In the genomic region with DNA sequence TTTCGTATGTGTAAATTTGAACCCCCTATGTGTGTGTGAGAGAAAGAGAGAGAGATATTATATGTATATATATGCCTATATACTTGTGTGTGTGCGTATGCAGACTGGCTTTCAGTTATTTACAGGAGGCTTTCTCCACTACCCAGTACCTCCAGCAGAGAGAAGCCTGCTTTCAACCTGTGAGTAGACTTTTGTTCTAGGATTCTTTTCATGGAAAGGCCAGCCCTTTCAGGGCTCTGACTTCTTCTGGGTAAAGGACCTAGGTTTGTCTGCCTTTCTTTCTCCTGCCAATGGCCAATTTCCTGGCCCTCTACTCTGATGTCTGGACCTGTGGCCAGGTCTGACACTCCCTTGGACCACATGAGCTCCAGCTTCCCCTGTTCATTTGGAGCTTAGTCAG, we compare ENCODE assay signal across 18 cellular contexts. TPM values are rescaled to one million over a fixed set of nuclear protein-coding genes. Genes with fewer than 3 reads are reported as not detected.
DNase-seq lines count a peak whose midpoint lies in the region; ATAC-seq and TF ChIP-seq lines count a peak whose summit lies in the region.
"Had no signal": no experiment of that assay in that cellular context is flagged by ENCODE, and none has a peak within 500 bp of the region (broad histone marks: within the 10 kb centered on the region; RNA-seq: fewer than 3 reads in every experiment).

No MANE protein-coding gene starts in this region.

- H3K4me1 ChIP-seq in HEK293 (ENCODE audit: control insufficient read depth, insufficient read depth, low read length), result peaks cover 6% of the 10 kb centered on the region; the same call in 1 of the 2 replicates

- H3K4me1 Mint-ChIP-seq in activated CD4-positive, alpha-beta T cell treated with anti-CD3 and anti-CD28 coated beads, Interleukin-2, amount 10 ng/mL, durations not matched to agents 24 days and 14 days, result peaks cover 20% of the 10 kb centered on the region

- intact Hi-C loops in activated CD4-positive, alpha-beta T cell treated with anti-CD3 and anti-CD28 coated beads, Interleukin-2, amount 10 ng/mL, durations not matched to agents 24 days and 14 days (cut with micrococcal nuclease), result loop anchor here (10.0 kb wide), 1 partner anchor 1070 kb away; the partner anchor contains the start of gene ADAMTS17

- DNase-seq in activated CD4-positive, alpha-beta T cell treated with anti-CD3 and anti-CD28 coated beads, Interleukin-2, amount 10 ng/mL, durations not matched to agents 24 days and 14 days, result peak; percentile 46
- DNase-seq in activated CD4-positive, alpha-beta T cell treated with anti-CD3 and anti-CD28 coated beads for 4 hours, result no peak
- peak; percentile 29 for DNase-seq in cerebellar cortex (ENCODE audit: low spot score)
- no peak for DNase-seq in H7
- no peak for DNase-seq in COLO668 (lab: John Stamatoyannopoulos, UW; ENCODE audit: unreplicated experiment)
- DNase-seq: 8988T; AML-193; CD4-positive, alpha-beta memory T cell; COR-L47; DMS153; GM23248; H9; Karpas-422 had no signal

- H3K36me3 ChIP-seq in HEK293 (ENCODE audit: control insufficient read depth in 2 of 2, insufficient read depth in 1 of 2, low read length in 2 of 2) (no peaks in the 10 kb centered on the region), H7 (replicated peaks; ENCODE audit: control insufficient read depth, insufficient read depth, low read length) (no peaks in the 10 kb centered on the region)

- H3K36me3 Mint-ChIP-seq in activated CD4-positive, alpha-beta T cell treated with anti-CD3 and anti-CD28 coated beads, Interleukin-2, amount 10 ng/mL, durations not matched to agents 24 days and 14 days (ENCODE audit: low read depth), result peaks cover 9% of the 10 kb centered on the region

- H3K27ac Mint-ChIP-seq in activated CD4-positive, alpha-beta T cell treated with anti-CD3 and anti-CD28 coated beads, Interleukin-2, amount 10 ng/mL, durations not matched to agents 24 days and 14 days, result no peak overlapping the region
- H3K27ac Mint-ChIP-seq: CD4-positive, alpha-beta memory T cell had no signal

- POLR2A ChIA-PET in HEK293 (lab: Yijun Ruan, JAX), result interaction anchor here (0.5 to 1.6 kb wide), 2 partner anchors 24 to 330 kb away, joined by 3 to 4 read pairs; partner anchors contain the start of gene LRRC28

- H3K4me3 Mint-ChIP-seq in activated CD4-positive, alpha-beta T cell treated with anti-CD3 and anti-CD28 coated beads, Interleukin-2, amount 10 ng/mL, durations not matched to agents 24 days and 14 days, result no peak overlapping the region
- H3K4me3 Mint-ChIP-seq: CD4-positive, alpha-beta memory T cell; H9 had no signal

- H3K27me3 ChIP-seq in H7 (ENCODE audit: control insufficient read depth, insufficient read depth, low read length), result no peaks in the 10 kb centered on the region

- no peaks in the 10 kb centered on the region for H3K27me3 Mint-ChIP-seq in activated CD4-positive, alpha-beta T cell treated with anti-CD3 and anti-CD28 coated beads, Interleukin-2, amount 10 ng/mL, durations not matched to agents 24 days and 14 days
- H3K27me3 Mint-ChIP-seq: CD4-positive, alpha-beta memory T cell had no signal

- peaks cover 3% of the 10 kb centered on the region for H3K9me3 Mint-ChIP-seq in activated CD4-positive, alpha-beta T cell treated with anti-CD3 and anti-CD28 coated beads, Interleukin-2, amount 10 ng/mL, durations not matched to agents 24 days and 14 days
- H3K9me3 Mint-ChIP-seq: H9 had no signal

- no peak overlapping the region for H3K27ac ChIP-seq in HEK293 (ENCODE audit: extremely low read depth, low read depth, low read length)
- H3K27ac ChIP-seq: C4-2B, GM23248, HL-60 had no signal

- CTCF ChIA-PET in HEK293 (lab: Yijun Ruan, JAX), result interaction anchor here (0.5 to 6.6 kb wide), 8 partner anchors 12 to 627 kb away, joined by 3 to 142 read pairs (median 3); no protein-coding TSS in a partner anchor

- H3K4me3 ChIP-seq in HEK293 (ENCODE audit: low read depth, low read length) (no peak overlapping the region), H7 (ENCODE audit: insufficient read depth, low read depth, low read length) (no peak overlapping the region)
- H3K4me3 ChIP-seq: GM12878, GM23248 had no signal

- no peak for ATAC-seq in GM18502 (IDR thresholded peaks at IDR 0.05; ENCODE audit: poor library complexity, unreplicated experiment)

- H3K9me3 ChIP-seq in HEK293 (ENCODE audit: control insufficient read depth, insufficient read depth, low read depth, low read length), result no peaks in the 10 kb centered on the region

- TF ChIP-seq CTCF in HEK293 (tag by site-specific recombination; IDR thresholded peaks at IDR 0.05), result no peak

TF ChIP-seq in HEK293, 187 proteins besides CTCF, POLR2A, EP300 and RAD21:
- TF ChIP-seq, protein P1, sequence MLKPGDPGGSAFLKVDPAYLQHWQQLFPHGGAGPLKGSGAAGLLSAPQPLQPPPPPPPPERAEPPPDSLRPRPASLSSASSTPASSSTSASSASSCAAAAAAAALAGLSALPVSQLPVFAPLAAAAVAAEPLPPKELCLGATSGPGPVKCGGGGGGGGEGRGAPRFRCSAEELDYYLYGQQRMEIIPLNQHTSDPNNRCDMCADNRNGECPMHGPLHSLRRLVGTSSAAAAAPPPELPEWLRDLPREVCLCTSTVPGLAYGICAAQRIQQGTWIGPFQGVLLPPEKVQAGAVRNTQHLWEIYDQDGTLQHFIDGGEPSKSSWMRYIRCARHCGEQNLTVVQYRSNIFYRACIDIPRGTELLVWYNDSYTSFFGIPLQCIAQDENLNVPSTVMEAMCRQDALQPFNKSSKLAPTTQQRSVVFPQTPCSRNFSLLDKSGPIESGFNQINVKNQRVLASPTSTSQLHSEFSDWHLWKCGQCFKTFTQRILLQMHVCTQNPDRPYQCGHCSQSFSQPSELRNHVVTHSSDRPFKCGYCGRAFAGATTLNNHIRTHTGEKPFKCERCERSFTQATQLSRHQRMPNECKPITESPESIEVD (tag by site-specific recombination; IDR thresholded peaks at IDR 0.05), result no peak
- TF ChIP-seq ZNF549 (tag by site-specific recombination; IDR thresholded peaks at IDR 0.05), result peak; percentile 80
TF ChIP-seq in HEK293: peak in this region for 1.

RNA-seq across cellular contexts. Expression of gene LRRC28, which starts 23.8 kb away (rescaled TPM):
- 15.1 and 16.7 TPM in 2 replicates for total RNA-seq in activated CD4-positive, alpha-beta T cell treated with anti-CD3 and anti-CD28 coated beads, Interleukin-2, amount 10 ng/mL, durations not matched to agents 24 days and 14 days
- total RNA-seq in H7 (2014; rRNA removed; shearing (Covaris generic)), result 25.0 and 26.8 TPM in 2 replicates

RNA-seq across cellular contexts. Expression of gene TTC23, which starts 25.7 kb away (rescaled TPM):
- 4.7 and 6.0 TPM in 2 replicates for total RNA-seq in activated CD4-positive, alpha-beta T cell treated with anti-CD3 and anti-CD28 coated beads, Interleukin-2, amount 10 ng/mL, durations not matched to agents 24 days and 14 days
- total RNA-seq in H7 (2014; rRNA removed; shearing (Covaris generic)), result 21.2 and 30.7 TPM in 2 replicates

Comparison
In these comparisons a context has a peak if more than half of its experiments do, and no peak if none do; other contexts are left out.
1. DNase-seq: peak in activated CD4-positive, alpha-beta T cell treated with anti-CD3 and anti-CD28 coated beads, Interleukin-2, amount 10 ng/mL, durations not matched to agents 24 days and 14 days (single experiment) and cerebellar cortex (single experiment); none in activated CD4-positive, alpha-beta T cell treated with anti-CD3 and anti-CD28 coated beads for 4 hours (0 of 2), H7 (single experiment) and COLO668 (single experiment).